1 cellular context compared by ENCODE assay signal in the genomic region with DNA sequence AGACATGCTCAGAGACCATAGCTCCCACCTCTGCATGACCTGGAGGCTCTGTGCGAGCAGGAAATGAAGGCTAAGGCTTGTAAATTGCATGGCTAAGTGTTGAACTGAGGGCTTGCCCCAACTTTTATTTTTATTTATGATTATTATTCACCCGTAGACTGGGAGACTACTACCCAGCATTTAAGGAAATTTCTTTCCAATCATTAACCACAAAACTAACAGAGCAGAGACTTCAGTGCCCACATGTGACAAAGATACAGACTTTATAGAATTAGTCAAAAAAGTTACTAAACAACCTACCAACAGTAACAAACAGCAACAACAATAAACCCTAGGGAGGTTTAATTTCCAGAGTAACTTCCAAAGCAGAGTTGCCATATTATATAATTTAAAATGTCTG.
TF ChIP-seq lines count a peak whose summit lies in the region.

No MANE protein-coding gene starts in this region.

TF ChIP-seq in HepG2, 621 proteins besides CTCF, POLR2A, EP300 and RAD21:
- TF ChIP-seq NCOA2 (CRISPR knock-in tag; IDR thresholded peaks at IDR 0.05) (no peak), ZBTB2 (CRISPR knock-in tag; IDR thresholded peaks at IDR 0.05; ENCODE audit: low read depth) (no peak), NFYB (CRISPR knock-in tag; IDR thresholded peaks at IDR 0.05) (no peak), IRF2 (CRISPR knock-in tag; IDR thresholded peaks at IDR 0.05) (no peak), MLLT10 (CRISPR knock-in tag; IDR thresholded peaks at IDR 0.05) (no peak), TCF7L2 (IDR thresholded peaks at IDR 0.05; ENCODE audit: low read depth, low read length) (no peak), ZNF83 (CRISPR knock-in tag; IDR thresholded peaks at IDR 0.05; ENCODE audit: borderline replicate concordance) (no peak), TCF12 (IDR thresholded peaks at IDR 0.05) (no peak), TCF12 (CRISPR knock-in tag; IDR thresholded peaks at IDR 0.05) (no peak), POGK (CRISPR knock-in tag; conservative IDR thresholded peaks at IDR 0.05) (no peak), SKIL (CRISPR knock-in tag; IDR thresholded peaks at IDR 0.05; ENCODE audit: borderline replicate concordance) (no peak), SMC3 (IDR thresholded peaks at IDR 0.05; ENCODE audit: low read length) (no peak), ATF6 (CRISPR knock-in tag; conservative IDR thresholded peaks at IDR 0.05) (no peak), KLF15 (CRISPR knock-in tag; IDR thresholded peaks at IDR 0.05; ENCODE audit: borderline replicate concordance) (no peak), AKNA (CRISPR knock-in tag; IDR thresholded peaks at IDR 0.05; ENCODE audit: borderline replicate concordance) (no peak), ZNF614 (CRISPR knock-in tag; IDR thresholded peaks at IDR 0.05; ENCODE audit: borderline replicate concordance) (no peak), SIX4 (CRISPR knock-in tag; IDR thresholded peaks at IDR 0.05) (no peak), CREBL2 (CRISPR knock-in tag; IDR thresholded peaks at IDR 0.05; ENCODE audit: borderline replicate concordance) (no peak)
- TF ChIP-seq, protein P1, sequence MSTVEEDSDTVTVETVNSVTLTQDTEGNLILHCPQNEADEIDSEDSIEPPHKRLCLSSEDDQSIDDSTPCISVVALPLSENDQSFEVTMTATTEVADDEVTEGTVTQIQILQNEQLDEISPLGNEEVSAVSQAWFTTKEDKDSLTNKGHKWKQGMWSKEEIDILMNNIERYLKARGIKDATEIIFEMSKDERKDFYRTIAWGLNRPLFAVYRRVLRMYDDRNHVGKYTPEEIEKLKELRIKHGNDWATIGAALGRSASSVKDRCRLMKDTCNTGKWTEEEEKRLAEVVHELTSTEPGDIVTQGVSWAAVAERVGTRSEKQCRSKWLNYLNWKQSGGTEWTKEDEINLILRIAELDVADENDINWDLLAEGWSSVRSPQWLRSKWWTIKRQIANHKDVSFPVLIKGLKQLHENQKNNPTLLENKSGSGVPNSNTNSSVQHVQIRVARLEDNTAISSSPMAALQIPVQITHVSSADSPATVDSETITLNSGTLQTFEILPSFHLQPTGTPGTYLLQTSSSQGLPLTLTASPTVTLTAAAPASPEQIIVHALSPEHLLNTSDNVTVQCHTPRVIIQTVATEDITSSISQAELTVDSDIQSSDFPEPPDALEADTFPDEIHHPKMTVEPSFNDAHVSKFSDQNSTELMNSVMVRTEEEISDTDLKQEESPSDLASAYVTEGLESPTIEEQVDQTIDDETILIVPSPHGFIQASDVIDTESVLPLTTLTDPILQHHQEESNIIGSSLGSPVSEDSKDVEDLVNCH (CRISPR knock-in tag; IDR thresholded peaks at IDR 0.05) = no peak
